Comparison of ENCODE assay signal across 24 cellular contexts in genomic region chr2:56232912-56233311, GRCh38. TPM values are rescaled to one million over a fixed set of nuclear protein-coding genes. Genes with fewer than 3 reads are reported as not detected.
"Had no signal": no experiment of that assay in that cellular context is flagged by ENCODE, and none has a peak within 500 bp of the region (broad histone marks: within the 10 kb centered on the region; RNA-seq: fewer than 3 reads in every experiment).

No MANE protein-coding gene starts in this region.

- H3K27me3 Mint-ChIP-seq: activated CD4-positive, alpha-beta memory T cell treated with anti-CD3 and anti-CD28 coated beads, Interleukin-2, amount 10 ng/mL, durations not matched to agents 7 days and 5 days; activated CD4-positive, alpha-beta T cell treated with anti-CD3 and anti-CD28 coated beads, Interleukin-2, amount 10 ng/mL, durations not matched to agents 7 days and 5 days; activated naive CD8-positive, alpha-beta T cell treated with anti-CD3 and anti-CD28 coated beads, Interleukin-2, amount 10 ng/mL, durations not matched to agents 7 days and 5 days; T-cell had no signal

- H3K36me3 Mint-ChIP-seq: activated naive CD8-positive, alpha-beta T cell treated with anti-CD3 and anti-CD28 coated beads, Interleukin-2, amount 10 ng/mL, durations not matched to agents 7 days and 5 days; T-cell had no signal

- ATAC-seq: T-cell had no signal

- H3K4me3 Mint-ChIP-seq: activated CD4-positive, alpha-beta memory T cell treated with anti-CD3 and anti-CD28 coated beads, Interleukin-2, amount 10 ng/mL, durations not matched to agents 7 days and 5 days; activated CD4-positive, alpha-beta T cell treated with anti-CD3 and anti-CD28 coated beads, Interleukin-2, amount 10 ng/mL, durations not matched to agents 7 days and 5 days; activated naive CD8-positive, alpha-beta T cell treated with anti-CD3 and anti-CD28 coated beads, Interleukin-2, amount 10 ng/mL, durations not matched to agents 7 days and 5 days; T-cell had no signal

- DNase-seq: activated CD4-positive, alpha-beta memory T cell treated with anti-CD3 and anti-CD28 coated beads, Interleukin-2, amount 10 ng/mL, durations not matched to agents 7 days and 5 days; activated CD4-positive, alpha-beta T cell treated with anti-CD3 and anti-CD28 coated beads, Interleukin-2, amount 10 ng/mL, durations not matched to agents 7 days and 5 days; activated CD4-positive, CD25-positive, alpha-beta regulatory T cell; activated CD8-positive, alpha-beta memory T cell treated with anti-CD3 and anti-CD28 coated beads, Interleukin-2, amount 50 U/mL, for 48 hours; activated naive CD4-positive, alpha-beta T cell treated with anti-CD3 and anti-CD28 coated beads, Interleukin-2, amount 50 U/mL, for 16 hours; activated naive CD8-positive, alpha-beta T cell treated with anti-CD3 and anti-CD28 coated beads, Interleukin-2, amount 10 ng/mL, durations not matched to agents 7 days and 5 days; activated T-cell treated with anti-CD3 and anti-CD28 coated beads, Interleukin-2, amount 50 U/mL, for 1 hour; adrenal gland; anterior cingulate cortex; caudate nucleus; KG1; NCI-H1048; NCI-H1417; NCI-H1930; NCI-H2171; NCI-H226; NCI-H526 treated with DMSO at 0.1 percent for 48 hours; NCI-H82; SHP77 treated with DMSO at 0.1 percent for 48 hours; T-cell; T-helper 2 cell; T1000 had no signal

- H3K4me2 ChIP-seq: PC-9 had no signal

- H3K4me3 ChIP-seq: adrenal gland, PC-9 had no signal

- H3K27ac Mint-ChIP-seq: activated CD4-positive, alpha-beta memory T cell treated with anti-CD3 and anti-CD28 coated beads, Interleukin-2, amount 10 ng/mL, durations not matched to agents 7 days and 5 days; activated CD4-positive, alpha-beta T cell treated with anti-CD3 and anti-CD28 coated beads, Interleukin-2, amount 10 ng/mL, durations not matched to agents 7 days and 5 days; activated naive CD8-positive, alpha-beta T cell treated with anti-CD3 and anti-CD28 coated beads, Interleukin-2, amount 10 ng/mL, durations not matched to agents 7 days and 5 days; T-cell had no signal

- H3K4me1 ChIP-seq: adrenal gland had no signal

- H3K36me3 ChIP-seq: adrenal gland had no signal

- H3K9me3 Mint-ChIP-seq: activated CD4-positive, alpha-beta T cell treated with anti-CD3 and anti-CD28 coated beads, Interleukin-2, amount 10 ng/mL, durations not matched to agents 7 days and 5 days had no signal

- H3K9me3 ChIP-seq: adrenal gland had no signal

- H3K27ac ChIP-seq: adrenal gland, PC-9 had no signal

- H3K4me1 Mint-ChIP-seq: activated CD4-positive, alpha-beta memory T cell treated with anti-CD3 and anti-CD28 coated beads, Interleukin-2, amount 10 ng/mL, durations not matched to agents 7 days and 5 days; activated CD4-positive, alpha-beta T cell treated with anti-CD3 and anti-CD28 coated beads, Interleukin-2, amount 10 ng/mL, durations not matched to agents 7 days and 5 days; activated naive CD8-positive, alpha-beta T cell treated with anti-CD3 and anti-CD28 coated beads, Interleukin-2, amount 10 ng/mL, durations not matched to agents 7 days and 5 days; T-cell had no signal

- H2AFZ ChIP-seq: PC-9 had no signal

- H3K27me3 ChIP-seq: adrenal gland had no signal

RNA-seq across cellular contexts. Expression of gene CCDC85A, which starts 49.1 kb away (rescaled TPM):
- total RNA-seq: activated CD4-positive, alpha-beta memory T cell treated with anti-CD3 and anti-CD28 coated beads, Interleukin-2, amount 10 ng/mL, durations not matched to agents 7 days and 5 days; activated CD4-positive, alpha-beta T cell treated with anti-CD3 and anti-CD28 coated beads, Interleukin-2, amount 10 ng/mL, durations not matched to agents 7 days and 5 days; activated naive CD8-positive, alpha-beta T cell treated with anti-CD3 and anti-CD28 coated beads, Interleukin-2, amount 10 ng/mL, durations not matched to agents 7 days and 5 days; PC-9; SK-MEL-5; T-cell had no signal
